27 cellular contexts compared by ENCODE assay signal in genomic region chr5:161149078-161149477, GRCh38.
"Had no signal": no experiment of that assay in that cellular context is flagged by ENCODE, and none has a peak within 500 bp of the region (broad histone marks: within the 10 kb centered on the region; RNA-seq: fewer than 3 reads in every experiment).

No MANE protein-coding gene starts in this region.

- H3K36me3 ChIP-seq: esophagus squamous epithelium, gastrocnemius medialis, heart right ventricle, left lung, lower lobe of right lung had no signal

- H3K27ac Mint-ChIP-seq: dendritic cell treated with granulocyte-macrophage colony-stimulating factor and Interleukin-4, amounts not matched to agents 40 ng/mL and 50 ng/mL, for 4 days; effector memory CD8-positive, alpha-beta T cell; endodermal cell; memory B cell; naive thymus-derived CD4-positive, alpha-beta T cell had no signal

- H3K4me1 Mint-ChIP-seq: memory B cell; naive thymus-derived CD4-positive, alpha-beta T cell had no signal

- H3K27me3 Mint-ChIP-seq: dendritic cell treated with granulocyte-macrophage colony-stimulating factor and Interleukin-4, amounts not matched to agents 40 ng/mL and 50 ng/mL, for 4 days; memory B cell had no signal

- FAIRE-seq: endometrium, islet of Langerhans, keratinocyte had no signal

- H3K27ac ChIP-seq: epithelial cell of prostate, esophagus squamous epithelium, gastrocnemius medialis, heart right ventricle, left lung, lower lobe of right lung had no signal

- ATAC-seq: effector memory CD8-positive, alpha-beta T cell; esophagus mucosa; gastrocnemius medialis; heart right ventricle; left cardiac atrium; left lung; left ventricle myocardium superior; lower lobe of right lung; naive thymus-derived CD4-positive, alpha-beta T cell had no signal

- H3K4me3 ChIP-seq: esophagus squamous epithelium, gastrocnemius medialis, heart right ventricle, left lung, lower lobe of right lung had no signal

- H3K9me3 ChIP-seq: esophagus squamous epithelium, gastrocnemius medialis had no signal

- DNase-seq: cortex of kidney; effector CD8-positive, alpha-beta T cell; effector memory CD8-positive, alpha-beta T cell; endodermal cell; erythroblast; esophagus squamous epithelium; foreskin fibroblast; foreskin melanocyte; gastrocnemius medialis; glutamatergic neuron; head of caudate nucleus; heart right ventricle; hippocampal formation; left cardiac atrium; left lung; left ventricle myocardium superior; lower lobe of right lung; mesendoderm; midbrain; naive thymus-derived CD4-positive, alpha-beta T cell had no signal

- H3K4me3 Mint-ChIP-seq: dendritic cell treated with granulocyte-macrophage colony-stimulating factor and Interleukin-4, amounts not matched to agents 40 ng/mL and 50 ng/mL, for 4 days; effector memory CD8-positive, alpha-beta T cell; endodermal cell; memory B cell; naive thymus-derived CD4-positive, alpha-beta T cell had no signal

- H3K4me1 ChIP-seq: esophagus squamous epithelium, gastrocnemius medialis, heart right ventricle, left lung, lower lobe of right lung had no signal

- H3K36me3 Mint-ChIP-seq: memory B cell; naive thymus-derived CD4-positive, alpha-beta T cell had no signal
